ENCODE assay signal across 16 cellular contexts in genomic region chr10:130459851-130460490, GRCh38.
DNase-seq lines count a peak whose midpoint lies in the region; ATAC-seq and TF ChIP-seq lines count a peak whose summit lies in the region.
"Had no signal": no experiment of that assay in that cellular context is flagged by ENCODE, and none has a peak within 500 bp of the region (broad histone marks: within the 10 kb centered on the region; RNA-seq: fewer than 3 reads in every experiment).

No MANE protein-coding gene starts in this region.

- WGBS in heart left ventricle, 4 donors = 43 to 49% (median 46%) methylated on average over 6 to 7 of the region's 7 CpGs
- 70 to 93% methylated on average over 2 to 7 of the region's 7 CpGs for WGBS in endodermal cell (ENCODE audit: insufficient coverage in 1 of 2, insufficient read length in 1 of 2), 2 experiments

- no peaks in the 10 kb centered on the region for H3K9me3 Mint-ChIP-seq in endodermal cell
- no peaks in the 10 kb centered on the region for H3K9me3 Mint-ChIP-seq in type B pancreatic cell
- H3K9me3 Mint-ChIP-seq in glutamatergic neuron (ENCODE audit: unreplicated experiment) = peaks cover 8% of the 10 kb centered on the region
- no peaks in the 10 kb centered on the region for H3K9me3 Mint-ChIP-seq in activated CD4-positive, alpha-beta T cell treated with anti-CD3 and anti-CD28 coated beads, Interleukin-2, amount 10 ng/mL, durations not matched to agents 7 days and 5 days
- H3K9me3 Mint-ChIP-seq: CD8-positive, alpha-beta T cell had no signal

- intact Hi-C loops in cardiac septum (cut with DNase I) (no loop called here), heart left ventricle (cut with DNase I) (no loop called here)

- H3K4me1 Mint-ChIP-seq in endodermal cell (no peaks in the 10 kb centered on the region), type B pancreatic cell (ENCODE audit: unreplicated experiment) (no peaks in the 10 kb centered on the region), glutamatergic neuron (ENCODE audit: low read depth, unreplicated experiment) (no peaks in the 10 kb centered on the region)
- no peaks in the 10 kb centered on the region for H3K4me1 Mint-ChIP-seq in activated CD4-positive, alpha-beta T cell treated with anti-CD3 and anti-CD28 coated beads, Interleukin-2, amount 10 ng/mL, durations not matched to agents 7 days and 5 days
- H3K4me1 Mint-ChIP-seq: B cell had no signal

- H3K4me3 Mint-ChIP-seq in endodermal cell (no peak overlapping the region), type B pancreatic cell (no peak overlapping the region), glutamatergic neuron (ENCODE audit: unreplicated experiment) (no peak overlapping the region)
- no peak overlapping the region for H3K4me3 Mint-ChIP-seq in activated CD4-positive, alpha-beta T cell treated with anti-CD3 and anti-CD28 coated beads, Interleukin-2, amount 10 ng/mL, durations not matched to agents 7 days and 5 days
- H3K4me3 Mint-ChIP-seq: B cell; CD8-positive, alpha-beta T cell had no signal

- H3K27ac Mint-ChIP-seq in endodermal cell (no peak overlapping the region), type B pancreatic cell (no peak overlapping the region), glutamatergic neuron (ENCODE audit: unreplicated experiment) (no peak overlapping the region)
- H3K27ac Mint-ChIP-seq in activated CD4-positive, alpha-beta T cell treated with anti-CD3 and anti-CD28 coated beads, Interleukin-2, amount 10 ng/mL, durations not matched to agents 7 days and 5 days = no peak overlapping the region
- H3K27ac Mint-ChIP-seq: B cell; CD8-positive, alpha-beta T cell had no signal

- H3K27me3 Mint-ChIP-seq in endodermal cell (ENCODE audit: insufficient read depth) = peaks cover 4% of the 10 kb centered on the region
- peaks cover 21% of the 10 kb centered on the region for H3K27me3 Mint-ChIP-seq in type B pancreatic cell
- peaks cover 8% of the 10 kb centered on the region for H3K27me3 Mint-ChIP-seq in glutamatergic neuron (ENCODE audit: unreplicated experiment)
- H3K27me3 Mint-ChIP-seq in activated CD4-positive, alpha-beta T cell treated with anti-CD3 and anti-CD28 coated beads, Interleukin-2, amount 10 ng/mL, durations not matched to agents 7 days and 5 days = no peaks in the 10 kb centered on the region

- POLR2A ChIA-PET in activated CD4-positive, alpha-beta T cell treated with anti-CD3 and anti-CD28 coated beads, Interleukin-2, amount 10 ng/mL, durations not matched to agents 7 days and 5 days (lab: Charles Lee) = no interaction called here

- no peak for TF ChIP-seq CTCF in heart left ventricle (IDR thresholded peaks at IDR 0.05)
- TF ChIP-seq CTCF in endodermal cell (conservative IDR thresholded peaks at IDR 0.05) = no peak
- no peak for TF ChIP-seq CTCF in type B pancreatic cell (conservative IDR thresholded peaks at IDR 0.05)
- TF ChIP-seq CTCF in glutamatergic neuron (IDR thresholded peaks at IDR 0.05; ENCODE audit: partially characterized antibody, unreplicated experiment) = no peak

- no peak overlapping the region for H3K27ac ChIP-seq in heart left ventricle
- H3K27ac ChIP-seq in endodermal cell (ENCODE audit: low read depth, low read length) = no peak overlapping the region
- H3K27ac ChIP-seq: BLaER1 treated with 17β-estradiol and CSF1 and Interleukin-3, amounts not matched to agents 10 nM and 100 nM had no signal

- ATAC-seq in heart left ventricle = no peak
- ATAC-seq: CD8-positive, alpha-beta T cell had no signal

- DNase-seq in cardiac septum (ENCODE audit: low spot score) = peak; percentile 51
- DNase-seq in heart left ventricle = no peak
- peak; percentile 75 for DNase-seq in endodermal cell
- peak; percentile 59 for DNase-seq in mesenteric fat pad (ENCODE audit: low spot score)
- DNase-seq in type B pancreatic cell (ENCODE audit: extremely low spot score, unreplicated experiment) = peak; percentile 32
- no peak for DNase-seq in cerebellar nuclear complex (lab: John Stamatoyannopoulos, UW)
- no peak for DNase-seq in glutamatergic neuron
- DNase-seq in activated CD4-positive, alpha-beta T cell treated with anti-CD3 and anti-CD28 coated beads, Interleukin-2, amount 10 ng/mL, durations not matched to agents 7 days and 5 days = no peak
- DNase-seq: Calu3; CD8-positive, alpha-beta T cell; DMS79 treated with DMSO at 0.1 percent for 48 hours; GF-D8; GOT3; H7 had no signal

- H3K4me1 ChIP-seq in heart left ventricle (no peaks in the 10 kb centered on the region), endodermal cell (ENCODE audit: control insufficient read depth, insufficient read depth, low read length) (no peaks in the 10 kb centered on the region)

- H3K4me3 ChIP-seq in heart left ventricle (no peak overlapping the region), endodermal cell (ENCODE audit: low read length) (no peak overlapping the region)
- H3K4me3 ChIP-seq: BLaER1 treated with 17β-estradiol and CSF1 and Interleukin-3, amounts not matched to agents 10 nM and 100 nM had no signal

- peaks cover 0 to 12% (median 0%) of the 10 kb centered on the region in 9 donors for H3K27me3 ChIP-seq in heart left ventricle
- no peaks in the 10 kb centered on the region for H3K27me3 ChIP-seq in endodermal cell (ENCODE audit: control insufficient read depth, insufficient read depth, low read length, poor library complexity, severe bottlenecking)
- H3K27me3 ChIP-seq: BLaER1 treated with 17β-estradiol and CSF1 and Interleukin-3, amounts not matched to agents 10 nM and 100 nM had no signal

- H3K9me3 ChIP-seq in heart left ventricle (no peaks in the 10 kb centered on the region), endodermal cell (ENCODE audit: control insufficient read depth, low read length) (no peaks in the 10 kb centered on the region)
- H3K9me3 ChIP-seq: BLaER1 treated with 17β-estradiol and CSF1 and Interleukin-3, amounts not matched to agents 10 nM and 100 nM had no signal

- H3K36me3 ChIP-seq in heart left ventricle (no peaks in the 10 kb centered on the region), endodermal cell (ENCODE audit: control insufficient read depth, insufficient read depth, low read length) (no peaks in the 10 kb centered on the region)
- H3K36me3 ChIP-seq: BLaER1 treated with 17β-estradiol and CSF1 and Interleukin-3, amounts not matched to agents 10 nM and 100 nM had no signal

- no peaks in the 10 kb centered on the region for H3K36me3 Mint-ChIP-seq in endodermal cell (ENCODE audit: low read depth)
- H3K36me3 Mint-ChIP-seq in type B pancreatic cell = no peaks in the 10 kb centered on the region
- peaks cover 3% of the 10 kb centered on the region for H3K36me3 Mint-ChIP-seq in glutamatergic neuron (ENCODE audit: unreplicated experiment)
- no peaks in the 10 kb centered on the region for H3K36me3 Mint-ChIP-seq in activated CD4-positive, alpha-beta T cell treated with anti-CD3 and anti-CD28 coated beads, Interleukin-2, amount 10 ng/mL, durations not matched to agents 7 days and 5 days (ENCODE audit: low read depth)
- H3K36me3 Mint-ChIP-seq: CD8-positive, alpha-beta T cell had no signal

- no peak for TF ChIP-seq POLR2A in heart left ventricle (IDR thresholded peaks at IDR 0.05)

- no peak overlapping the region for H3K9ac ChIP-seq in endodermal cell (ENCODE audit: extremely low read depth, low read length, poor library complexity, severe bottlenecking)
- H3K9ac ChIP-seq: BLaER1 treated with 17β-estradiol and CSF1 and Interleukin-3, amounts not matched to agents 10 nM and 100 nM had no signal

- CTCF ChIA-PET in activated CD4-positive, alpha-beta T cell treated with anti-CD3 and anti-CD28 coated beads, Interleukin-2, amount 10 ng/mL, durations not matched to agents 7 days and 5 days (lab: Charles Lee) = no interaction called here

Comparison
In these comparisons a context has a peak if more than half of its experiments do, and no peak if none do; other contexts are left out.
1. DNase-seq: peak in cardiac septum (single experiment), endodermal cell (single experiment), mesenteric fat pad (single experiment) and type B pancreatic cell (single experiment); none in heart left ventricle (0 of 5), cerebellar nuclear complex (0 of 2), glutamatergic neuron (single experiment) and activated CD4-positive, alpha-beta T cell treated with anti-CD3 and anti-CD28 coated beads, Interleukin-2, amount 10 ng/mL, durations not matched to agents 7 days and 5 days (single experiment).